1 cellular context compared by ENCODE assay signal in the genomic region with DNA sequence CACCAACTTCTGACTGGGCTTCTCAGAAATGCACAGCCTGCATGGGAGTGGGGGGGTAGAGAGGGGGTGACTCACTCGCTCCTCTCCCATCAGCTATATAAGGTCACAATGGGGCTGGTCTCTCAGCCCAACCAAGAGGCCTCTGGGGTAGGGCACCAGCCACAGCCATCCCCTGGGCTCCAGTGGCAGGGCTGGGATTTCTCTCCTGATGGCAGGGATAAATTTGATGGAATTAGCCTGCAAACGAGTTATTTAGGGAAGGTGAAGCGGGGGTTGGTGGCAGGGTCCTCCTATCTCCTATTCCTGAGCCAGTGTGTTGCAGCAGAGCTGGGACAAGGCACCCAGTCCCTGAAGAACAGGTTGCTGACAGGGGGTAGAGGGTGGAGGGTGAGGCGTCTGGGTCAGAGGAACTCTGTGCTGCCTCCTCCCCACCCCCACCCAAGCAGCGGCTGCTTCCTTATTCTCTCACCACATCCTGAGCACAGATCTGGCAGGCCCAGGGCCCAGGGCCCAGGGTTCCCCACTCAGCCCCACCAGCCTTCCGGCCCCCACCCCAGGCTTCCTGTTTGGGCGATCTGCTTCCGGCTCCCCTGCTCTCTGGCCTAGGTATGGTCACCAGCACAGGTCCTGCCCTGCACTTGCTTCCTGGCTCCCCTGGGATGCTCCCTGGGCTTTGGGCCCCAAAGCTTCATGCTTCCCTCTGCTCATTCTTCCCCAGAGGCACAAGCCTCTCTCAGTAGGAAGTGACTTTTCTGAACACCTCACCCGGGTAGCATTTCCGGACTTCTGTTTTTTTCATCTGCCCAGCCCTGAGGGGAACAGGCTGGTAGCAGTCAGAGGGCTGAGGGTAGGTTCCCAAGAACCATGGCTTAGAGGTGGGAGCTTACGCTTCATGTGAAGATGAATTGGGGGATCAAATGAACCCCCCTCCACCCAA.
TF ChIP-seq lines count a peak whose summit lies in the region.

No MANE protein-coding gene starts in this region.

TF ChIP-seq in K562, 482 proteins besides CTCF, POLR2A, EP300 and RAD21 (continues in another document):
- TF ChIP-seq L3MBTL2 (IDR thresholded peaks at IDR 0.05) = peak; percentile 57
- TF ChIP-seq, protein P1, sequence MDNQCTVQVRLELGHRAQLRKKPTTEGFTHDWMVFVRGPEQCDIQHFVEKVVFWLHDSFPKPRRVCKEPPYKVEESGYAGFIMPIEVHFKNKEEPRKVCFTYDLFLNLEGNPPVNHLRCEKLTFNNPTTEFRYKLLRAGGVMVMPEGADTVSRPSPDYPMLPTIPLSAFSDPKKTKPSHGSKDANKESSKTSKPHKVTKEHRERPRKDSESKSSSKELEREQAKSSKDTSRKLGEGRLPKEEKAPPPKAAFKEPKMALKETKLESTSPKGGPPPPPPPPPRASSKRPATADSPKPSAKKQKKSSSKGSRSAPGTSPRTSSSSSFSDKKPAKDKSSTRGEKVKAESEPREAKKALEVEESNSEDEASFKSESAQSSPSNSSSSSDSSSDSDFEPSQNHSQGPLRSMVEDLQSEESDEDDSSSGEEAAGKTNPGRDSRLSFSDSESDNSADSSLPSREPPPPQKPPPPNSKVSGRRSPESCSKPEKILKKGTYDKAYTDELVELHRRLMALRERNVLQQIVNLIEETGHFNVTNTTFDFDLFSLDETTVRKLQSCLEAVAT (IDR thresholded peaks at IDR 0.05) = no peak; a peak in 1 of 4 replicates
- TF ChIP-seq ZNF764 (CRISPR knock-in tag; IDR thresholded peaks at IDR 0.05; ENCODE audit: low read depth) = no peak
- TF ChIP-seq ZNF584 (CRISPR knock-in tag; IDR thresholded peaks at IDR 0.05; ENCODE audit: low read depth) = no peak
- TF ChIP-seq TAF9B (IDR thresholded peaks at IDR 0.05; ENCODE audit: partially characterized antibody) = no peak
- TF ChIP-seq SMARCE1 (IDR thresholded peaks at IDR 0.05) = peak; percentile 84
- TF ChIP-seq, protein P2, sequence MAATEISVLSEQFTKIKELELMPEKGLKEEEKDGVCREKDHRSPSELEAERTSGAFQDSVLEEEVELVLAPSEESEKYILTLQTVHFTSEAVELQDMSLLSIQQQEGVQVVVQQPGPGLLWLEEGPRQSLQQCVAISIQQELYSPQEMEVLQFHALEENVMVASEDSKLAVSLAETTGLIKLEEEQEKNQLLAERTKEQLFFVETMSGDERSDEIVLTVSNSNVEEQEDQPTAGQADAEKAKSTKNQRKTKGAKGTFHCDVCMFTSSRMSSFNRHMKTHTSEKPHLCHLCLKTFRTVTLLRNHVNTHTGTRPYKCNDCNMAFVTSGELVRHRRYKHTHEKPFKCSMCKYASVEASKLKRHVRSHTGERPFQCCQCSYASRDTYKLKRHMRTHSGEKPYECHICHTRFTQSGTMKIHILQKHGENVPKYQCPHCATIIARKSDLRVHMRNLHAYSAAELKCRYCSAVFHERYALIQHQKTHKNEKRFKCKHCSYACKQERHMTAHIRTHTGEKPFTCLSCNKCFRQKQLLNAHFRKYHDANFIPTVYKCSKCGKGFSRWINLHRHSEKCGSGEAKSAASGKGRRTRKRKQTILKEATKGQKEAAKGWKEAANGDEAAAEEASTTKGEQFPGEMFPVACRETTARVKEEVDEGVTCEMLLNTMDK (IDR thresholded peaks at IDR 0.05; ENCODE audit: borderline replicate concordance, insufficient read depth, low read depth, low read length, poor library complexity, severe bottlenecking) = no peak
- no peak; the same call in 1 of the 2 replicates for TF ChIP-seq PYGO2 (tag; IDR thresholded peaks at IDR 0.05)
- peak; percentile 61 for TF ChIP-seq ARID1B (IDR thresholded peaks at IDR 0.05)
- TF ChIP-seq FOXJ3 (CRISPR knock-in tag; IDR thresholded peaks at IDR 0.05) = no peak
- TF ChIP-seq ZFX (CRISPR knock-in tag; IDR thresholded peaks at IDR 0.05) = peak; percentile 61
- no peak for TF ChIP-seq CCAR2 (IDR thresholded peaks at IDR 0.05; ENCODE audit: low read depth, low read length)
- no peak for TF ChIP-seq SMAD2 (IDR thresholded peaks at IDR 0.05; ENCODE audit: low read depth, low read length)
- TF ChIP-seq, protein P3, sequence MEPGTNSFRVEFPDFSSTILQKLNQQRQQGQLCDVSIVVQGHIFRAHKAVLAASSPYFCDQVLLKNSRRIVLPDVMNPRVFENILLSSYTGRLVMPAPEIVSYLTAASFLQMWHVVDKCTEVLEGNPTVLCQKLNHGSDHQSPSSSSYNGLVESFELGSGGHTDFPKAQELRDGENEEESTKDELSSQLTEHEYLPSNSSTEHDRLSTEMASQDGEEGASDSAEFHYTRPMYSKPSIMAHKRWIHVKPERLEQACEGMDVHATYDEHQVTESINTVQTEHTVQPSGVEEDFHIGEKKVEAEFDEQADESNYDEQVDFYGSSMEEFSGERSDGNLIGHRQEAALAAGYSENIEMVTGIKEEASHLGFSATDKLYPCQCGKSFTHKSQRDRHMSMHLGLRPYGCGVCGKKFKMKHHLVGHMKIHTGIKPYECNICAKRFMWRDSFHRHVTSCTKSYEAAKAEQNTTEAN (CRISPR knock-in tag; IDR thresholded peaks at IDR 0.05) = no peak
- no peak for TF ChIP-seq TCF7L2 (IDR thresholded peaks at IDR 0.05; ENCODE audit: low read depth, low read length)
- TF ChIP-seq ZNF436 (CRISPR knock-in tag; IDR thresholded peaks at IDR 0.05) = no peak
- no peak for TF ChIP-seq KDM2B (CRISPR knock-in tag; IDR thresholded peaks at IDR 0.05)
- TF ChIP-seq ZNF444 (CRISPR knock-in tag; IDR thresholded peaks at IDR 0.05) = no peak
- TF ChIP-seq, protein P4, sequence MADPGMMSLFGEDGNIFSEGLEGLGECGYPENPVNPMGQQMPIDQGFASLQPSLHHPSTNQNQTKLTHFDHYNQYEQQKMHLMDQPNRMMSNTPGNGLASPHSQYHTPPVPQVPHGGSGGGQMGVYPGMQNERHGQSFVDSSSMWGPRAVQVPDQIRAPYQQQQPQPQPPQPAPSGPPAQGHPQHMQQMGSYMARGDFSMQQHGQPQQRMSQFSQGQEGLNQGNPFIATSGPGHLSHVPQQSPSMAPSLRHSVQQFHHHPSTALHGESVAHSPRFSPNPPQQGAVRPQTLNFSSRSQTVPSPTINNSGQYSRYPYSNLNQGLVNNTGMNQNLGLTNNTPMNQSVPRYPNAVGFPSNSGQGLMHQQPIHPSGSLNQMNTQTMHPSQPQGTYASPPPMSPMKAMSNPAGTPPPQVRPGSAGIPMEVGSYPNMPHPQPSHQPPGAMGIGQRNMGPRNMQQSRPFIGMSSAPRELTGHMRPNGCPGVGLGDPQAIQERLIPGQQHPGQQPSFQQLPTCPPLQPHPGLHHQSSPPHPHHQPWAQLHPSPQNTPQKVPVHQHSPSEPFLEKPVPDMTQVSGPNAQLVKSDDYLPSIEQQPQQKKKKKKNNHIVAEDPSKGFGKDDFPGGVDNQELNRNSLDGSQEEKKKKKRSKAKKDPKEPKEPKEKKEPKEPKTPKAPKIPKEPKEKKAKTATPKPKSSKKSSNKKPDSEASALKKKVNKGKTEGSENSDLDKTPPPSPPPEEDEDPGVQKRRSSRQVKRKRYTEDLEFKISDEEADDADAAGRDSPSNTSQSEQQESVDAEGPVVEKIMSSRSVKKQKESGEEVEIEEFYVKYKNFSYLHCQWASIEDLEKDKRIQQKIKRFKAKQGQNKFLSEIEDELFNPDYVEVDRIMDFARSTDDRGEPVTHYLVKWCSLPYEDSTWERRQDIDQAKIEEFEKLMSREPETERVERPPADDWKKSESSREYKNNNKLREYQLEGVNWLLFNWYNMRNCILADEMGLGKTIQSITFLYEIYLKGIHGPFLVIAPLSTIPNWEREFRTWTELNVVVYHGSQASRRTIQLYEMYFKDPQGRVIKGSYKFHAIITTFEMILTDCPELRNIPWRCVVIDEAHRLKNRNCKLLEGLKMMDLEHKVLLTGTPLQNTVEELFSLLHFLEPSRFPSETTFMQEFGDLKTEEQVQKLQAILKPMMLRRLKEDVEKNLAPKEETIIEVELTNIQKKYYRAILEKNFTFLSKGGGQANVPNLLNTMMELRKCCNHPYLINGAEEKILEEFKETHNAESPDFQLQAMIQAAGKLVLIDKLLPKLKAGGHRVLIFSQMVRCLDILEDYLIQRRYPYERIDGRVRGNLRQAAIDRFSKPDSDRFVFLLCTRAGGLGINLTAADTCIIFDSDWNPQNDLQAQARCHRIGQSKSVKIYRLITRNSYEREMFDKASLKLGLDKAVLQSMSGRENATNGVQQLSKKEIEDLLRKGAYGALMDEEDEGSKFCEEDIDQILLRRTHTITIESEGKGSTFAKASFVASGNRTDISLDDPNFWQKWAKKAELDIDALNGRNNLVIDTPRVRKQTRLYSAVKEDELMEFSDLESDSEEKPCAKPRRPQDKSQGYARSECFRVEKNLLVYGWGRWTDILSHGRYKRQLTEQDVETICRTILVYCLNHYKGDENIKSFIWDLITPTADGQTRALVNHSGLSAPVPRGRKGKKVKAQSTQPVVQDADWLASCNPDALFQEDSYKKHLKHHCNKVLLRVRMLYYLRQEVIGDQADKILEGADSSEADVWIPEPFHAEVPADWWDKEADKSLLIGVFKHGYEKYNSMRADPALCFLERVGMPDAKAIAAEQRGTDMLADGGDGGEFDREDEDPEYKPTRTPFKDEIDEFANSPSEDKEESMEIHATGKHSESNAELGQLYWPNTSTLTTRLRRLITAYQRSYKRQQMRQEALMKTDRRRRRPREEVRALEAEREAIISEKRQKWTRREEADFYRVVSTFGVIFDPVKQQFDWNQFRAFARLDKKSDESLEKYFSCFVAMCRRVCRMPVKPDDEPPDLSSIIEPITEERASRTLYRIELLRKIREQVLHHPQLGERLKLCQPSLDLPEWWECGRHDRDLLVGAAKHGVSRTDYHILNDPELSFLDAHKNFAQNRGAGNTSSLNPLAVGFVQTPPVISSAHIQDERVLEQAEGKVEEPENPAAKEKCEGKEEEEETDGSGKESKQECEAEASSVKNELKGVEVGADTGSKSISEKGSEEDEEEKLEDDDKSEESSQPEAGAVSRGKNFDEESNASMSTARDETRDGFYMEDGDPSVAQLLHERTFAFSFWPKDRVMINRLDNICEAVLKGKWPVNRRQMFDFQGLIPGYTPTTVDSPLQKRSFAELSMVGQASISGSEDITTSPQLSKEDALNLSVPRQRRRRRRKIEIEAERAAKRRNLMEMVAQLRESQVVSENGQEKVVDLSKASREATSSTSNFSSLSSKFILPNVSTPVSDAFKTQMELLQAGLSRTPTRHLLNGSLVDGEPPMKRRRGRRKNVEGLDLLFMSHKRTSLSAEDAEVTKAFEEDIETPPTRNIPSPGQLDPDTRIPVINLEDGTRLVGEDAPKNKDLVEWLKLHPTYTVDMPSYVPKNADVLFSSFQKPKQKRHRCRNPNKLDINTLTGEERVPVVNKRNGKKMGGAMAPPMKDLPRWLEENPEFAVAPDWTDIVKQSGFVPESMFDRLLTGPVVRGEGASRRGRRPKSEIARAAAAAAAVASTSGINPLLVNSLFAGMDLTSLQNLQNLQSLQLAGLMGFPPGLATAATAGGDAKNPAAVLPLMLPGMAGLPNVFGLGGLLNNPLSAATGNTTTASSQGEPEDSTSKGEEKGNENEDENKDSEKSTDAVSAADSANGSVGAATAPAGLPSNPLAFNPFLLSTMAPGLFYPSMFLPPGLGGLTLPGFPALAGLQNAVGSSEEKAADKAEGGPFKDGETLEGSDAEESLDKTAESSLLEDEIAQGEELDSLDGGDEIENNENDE (IDR thresholded peaks at IDR 0.05; ENCODE audit: low read depth, low read length) = no peak
- TF ChIP-seq CHD4 (IDR thresholded peaks at IDR 0.05; ENCODE audit: insufficient read depth, insufficient replicate concordance, low read depth, low read length, poor library complexity, severe bottlenecking) = peak; percentile 78
- peak; percentile 26; the same call in 1 of the 2 replicates for TF ChIP-seq TCF3 (CRISPR knock-in tag; IDR thresholded peaks at IDR 0.05)
- no peak for TF ChIP-seq KLF10 (CRISPR knock-in tag; IDR thresholded peaks at IDR 0.05)
- no peak for TF ChIP-seq GATA2 (CRISPR knock-in tag; IDR thresholded peaks at IDR 0.05)
- no peak for TF ChIP-seq POLR2H (tag; IDR thresholded peaks at IDR 0.05; ENCODE audit: low read depth)
- peak; percentile 77 for TF ChIP-seq CCNT2 (IDR thresholded peaks at IDR 0.05; ENCODE audit: borderline replicate concordance, extremely low read depth, insufficient read length, low read depth, low read length)
- peak; percentile 31; the same call in 1 of the 2 replicates for TF ChIP-seq ZKSCAN1 (IDR thresholded peaks at IDR 0.05; ENCODE audit: low read depth, low read length)
- TF ChIP-seq, protein P5, sequence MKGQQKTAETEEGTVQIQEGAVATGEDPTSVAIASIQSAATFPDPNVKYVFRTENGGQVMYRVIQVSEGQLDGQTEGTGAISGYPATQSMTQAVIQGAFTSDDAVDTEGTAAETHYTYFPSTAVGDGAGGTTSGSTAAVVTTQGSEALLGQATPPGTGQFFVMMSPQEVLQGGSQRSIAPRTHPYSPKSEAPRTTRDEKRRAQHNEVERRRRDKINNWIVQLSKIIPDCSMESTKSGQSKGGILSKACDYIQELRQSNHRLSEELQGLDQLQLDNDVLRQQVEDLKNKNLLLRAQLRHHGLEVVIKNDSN (CRISPR knock-in tag; IDR thresholded peaks at IDR 0.05) = no peak
- TF ChIP-seq ZNF347 (CRISPR knock-in tag; IDR thresholded peaks at IDR 0.05; ENCODE audit: low read depth) = no peak
- TF ChIP-seq NR4A1 (CRISPR knock-in tag; IDR thresholded peaks at IDR 0.05) = no peak
- peak; percentile 61; the same call in 1 of the 2 replicates for TF ChIP-seq NR4A1 (tag; IDR thresholded peaks at IDR 0.05)
- no peak for TF ChIP-seq ARHGAP35 (IDR thresholded peaks at IDR 0.05; ENCODE audit: partially characterized antibody)
- TF ChIP-seq, protein P6, sequence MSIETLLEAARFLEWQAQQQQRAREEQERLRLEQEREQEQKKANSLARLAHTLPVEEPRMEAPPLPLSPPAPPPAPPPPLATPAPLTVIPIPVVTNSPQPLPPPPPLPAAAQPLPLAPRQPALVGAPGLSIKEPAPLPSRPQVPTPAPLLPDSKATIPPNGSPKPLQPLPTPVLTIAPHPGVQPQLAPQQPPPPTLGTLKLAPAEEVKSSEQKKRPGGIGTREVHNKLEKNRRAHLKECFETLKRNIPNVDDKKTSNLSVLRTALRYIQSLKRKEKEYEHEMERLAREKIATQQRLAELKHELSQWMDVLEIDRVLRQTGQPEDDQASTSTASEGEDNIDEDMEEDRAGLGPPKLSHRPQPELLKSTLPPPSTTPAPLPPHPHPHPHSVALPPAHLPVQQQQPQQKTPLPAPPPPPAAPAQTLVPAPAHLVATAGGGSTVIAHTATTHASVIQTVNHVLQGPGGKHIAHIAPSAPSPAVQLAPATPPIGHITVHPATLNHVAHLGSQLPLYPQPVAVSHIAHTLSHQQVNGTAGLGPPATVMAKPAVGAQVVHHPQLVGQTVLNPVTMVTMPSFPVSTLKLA (conservative IDR thresholded peaks at IDR 0.05) = no peak
- no peak for TF ChIP-seq ZFP1 (CRISPR knock-in tag; IDR thresholded peaks at IDR 0.05)
